In the genomic region with DNA sequence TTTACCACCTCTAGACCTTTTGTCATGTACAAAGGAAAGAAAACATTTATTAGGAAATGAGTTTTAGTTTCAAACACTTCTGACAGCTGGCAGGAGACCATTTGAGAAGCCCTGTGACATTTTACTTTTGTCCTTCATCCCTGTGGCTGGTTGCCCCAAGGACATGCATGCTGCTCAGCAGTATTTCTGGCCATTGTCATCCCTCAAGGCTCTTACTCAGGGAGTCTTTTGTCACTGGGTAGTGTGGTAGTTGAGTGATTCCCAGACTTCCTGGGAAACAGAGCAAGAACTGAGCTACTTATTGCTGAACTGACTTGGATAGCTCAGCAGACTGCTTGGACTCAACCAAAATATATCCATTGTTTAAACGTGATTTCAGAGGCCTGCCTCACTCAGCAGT, we compare ENCODE assay signal across 16 cellular contexts.
"Had no signal": no experiment of that assay in that cellular context is flagged by ENCODE, and none has a peak within 500 bp of the region (broad histone marks: within the 10 kb centered on the region; RNA-seq: fewer than 3 reads in every experiment).

No MANE protein-coding gene starts in this region.

- DNase-seq: activated CD4-positive, alpha-beta T cell treated with anti-CD3 and anti-CD28 coated beads, Interleukin-2, amount 50 U/mL, for 1 hour; activated CD4-positive, CD25-positive, alpha-beta regulatory T cell treated with anti-CD3 and anti-CD28 coated beads, Interleukin-2, amount 50 U/mL, for 72 hours; activated CD8-positive, alpha-beta memory T cell treated with anti-CD3 and anti-CD28 coated beads, Interleukin-2, amount 50 U/mL, for 4 hours; activated effector memory CD4-positive, alpha-beta T cell treated with anti-CD3 and anti-CD28 coated beads, Interleukin-2, amount 50 U/mL, for 16 hours; activated naive CD4-positive, alpha-beta T cell treated with anti-CD3 and anti-CD28 coated beads, Interleukin-2, amount 50 U/mL, for 16 hours; activated T-cell treated with anti-CD3 and anti-CD28 coated beads, Interleukin-2, amount 50 U/mL, for 48 hours; central memory CD4-positive, alpha-beta T cell; effector memory CD4-positive, alpha-beta T cell; immature natural killer cell; lower lobe of right lung; pancreas; sigmoid colon; stimulated activated naive B cell treated with anti-CD40 and anti-IgM and Interleukin-4, amounts not matched to agents 10 μg/mL and 1 μg/mL and 100 μg/mL, for 72 hours had no signal

- H3K27ac ChIP-seq: coronary artery, lower lobe of right lung, neutrophil, pancreas, sigmoid colon had no signal

- ATAC-seq: lower lobe of right lung; natural killer cell treated with Interleukin-12 subunit alpha and Interleukin-12 subunit beta and Interleukin-15 and Interleukin-18, amount 100 ng/mL, for 72 hours; pancreas; stimulated activated naive B cell treated with anti-CD40 and anti-IgM and Interleukin-4, amounts not matched to agents 10 μg/mL and 1 μg/mL and 100 μg/mL, for 72 hours had no signal
